1 cellular context compared by ENCODE assay signal in the genomic region with DNA sequence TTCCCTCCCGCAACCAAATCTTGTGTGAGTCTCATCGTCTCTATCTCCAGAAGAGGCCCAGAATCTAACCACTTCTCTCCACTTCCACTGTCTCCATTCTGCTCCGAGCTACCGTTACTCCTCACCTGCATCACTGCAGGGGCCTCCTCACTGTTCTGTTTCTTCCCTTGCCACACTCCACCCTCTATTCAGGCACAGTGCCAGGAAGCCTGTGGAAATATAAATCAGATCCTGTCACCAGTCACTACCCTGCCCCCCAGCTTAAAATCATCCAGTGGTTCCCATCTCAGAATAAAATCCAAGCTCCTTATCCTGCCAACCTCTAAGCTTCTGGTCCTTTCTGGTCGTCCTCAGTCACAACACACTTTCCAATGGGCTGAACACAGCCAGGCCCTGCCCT.
TF ChIP-seq lines count a peak whose summit lies in the region.

No MANE protein-coding gene starts in this region.

TF ChIP-seq in GM12878, 131 proteins besides CTCF, POLR2A, EP300 and RAD21:
- no peak for TF ChIP-seq RFX5 (IDR thresholded peaks at IDR 0.05; ENCODE audit: low read depth, low read length)
- no peak for TF ChIP-seq IRF5 (IDR thresholded peaks at IDR 0.05; ENCODE audit: borderline replicate concordance)
- TF ChIP-seq, protein P1, sequence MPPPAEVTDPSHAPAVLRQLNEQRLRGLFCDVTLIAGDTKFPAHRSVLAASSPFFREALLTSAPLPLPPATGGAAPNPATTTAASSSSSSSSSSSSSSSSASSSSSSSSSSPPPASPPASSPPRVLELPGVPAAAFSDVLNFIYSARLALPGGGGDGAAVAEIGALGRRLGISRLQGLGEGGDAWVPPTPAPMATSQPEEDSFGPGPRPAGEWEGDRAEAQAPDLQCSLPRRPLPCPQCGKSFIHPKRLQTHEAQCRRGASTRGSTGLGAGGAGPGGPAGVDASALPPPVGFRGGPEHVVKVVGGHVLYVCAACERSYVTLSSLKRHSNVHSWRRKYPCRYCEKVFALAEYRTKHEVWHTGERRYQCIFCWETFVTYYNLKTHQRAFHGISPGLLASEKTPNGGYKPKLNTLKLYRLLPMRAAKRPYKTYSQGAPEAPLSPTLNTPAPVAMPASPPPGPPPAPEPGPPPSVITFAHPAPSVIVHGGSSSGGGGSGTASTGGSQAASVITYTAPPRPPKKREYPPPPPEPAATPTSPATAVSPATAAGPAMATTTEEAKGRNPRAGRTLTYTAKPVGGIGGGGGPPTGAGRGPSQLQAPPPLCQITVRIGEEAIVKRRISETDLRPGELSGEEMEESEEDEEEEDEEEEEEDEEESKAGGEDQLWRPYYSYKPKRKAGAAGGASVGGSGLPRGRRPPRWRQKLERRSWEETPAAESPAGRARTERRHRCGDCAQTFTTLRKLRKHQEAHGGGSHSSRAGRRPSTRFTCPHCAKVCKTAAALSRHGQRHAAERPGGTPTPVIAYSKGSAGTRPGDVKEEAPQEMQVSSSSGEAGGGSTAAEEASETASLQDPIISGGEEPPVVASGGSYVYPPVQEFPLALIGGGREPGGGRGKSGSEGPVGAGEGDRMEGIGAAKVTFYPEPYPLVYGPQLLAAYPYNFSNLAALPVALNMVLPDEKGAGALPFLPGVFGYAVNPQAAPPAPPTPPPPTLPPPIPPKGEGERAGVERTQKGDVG (CRISPR knock-in tag; IDR thresholded peaks at IDR 0.05), result no peak
- no peak for TF ChIP-seq RELB (IDR thresholded peaks at IDR 0.05; ENCODE audit: low read depth)
- no peak for TF ChIP-seq ZSCAN29 (IDR thresholded peaks at IDR 0.05)
- no peak for TF ChIP-seq RAD51 (IDR thresholded peaks at IDR 0.05)
- TF ChIP-seq, protein P2, sequence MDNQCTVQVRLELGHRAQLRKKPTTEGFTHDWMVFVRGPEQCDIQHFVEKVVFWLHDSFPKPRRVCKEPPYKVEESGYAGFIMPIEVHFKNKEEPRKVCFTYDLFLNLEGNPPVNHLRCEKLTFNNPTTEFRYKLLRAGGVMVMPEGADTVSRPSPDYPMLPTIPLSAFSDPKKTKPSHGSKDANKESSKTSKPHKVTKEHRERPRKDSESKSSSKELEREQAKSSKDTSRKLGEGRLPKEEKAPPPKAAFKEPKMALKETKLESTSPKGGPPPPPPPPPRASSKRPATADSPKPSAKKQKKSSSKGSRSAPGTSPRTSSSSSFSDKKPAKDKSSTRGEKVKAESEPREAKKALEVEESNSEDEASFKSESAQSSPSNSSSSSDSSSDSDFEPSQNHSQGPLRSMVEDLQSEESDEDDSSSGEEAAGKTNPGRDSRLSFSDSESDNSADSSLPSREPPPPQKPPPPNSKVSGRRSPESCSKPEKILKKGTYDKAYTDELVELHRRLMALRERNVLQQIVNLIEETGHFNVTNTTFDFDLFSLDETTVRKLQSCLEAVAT (IDR thresholded peaks at IDR 0.05), result no peak
- TF ChIP-seq GABPA (IDR thresholded peaks at IDR 0.05; ENCODE audit: low read depth), result no peak
- no peak for TF ChIP-seq RCOR1 (conservative IDR thresholded peaks at IDR 0.05; ENCODE audit: low read depth, low read length)
- no peak for TF ChIP-seq ZZZ3 (IDR thresholded peaks at IDR 0.05; ENCODE audit: control insufficient read depth, insufficient read length, low read depth)
- TF ChIP-seq MTA3 (IDR thresholded peaks at IDR 0.05; ENCODE audit: borderline replicate concordance, low read length), result no peak
- no peak for TF ChIP-seq SMAD1 (IDR thresholded peaks at IDR 0.05; ENCODE audit: low read depth, partially characterized antibody)
TF ChIP-seq in GM12878: peak in this region for 0.
